Comparison of ENCODE assay signal across 8 cellular contexts in genomic region chr11:112280268-112281126, GRCh38. TPM values are rescaled to one million over a fixed set of nuclear protein-coding genes. Genes with fewer than 3 reads are reported as not detected.
DNase-seq lines count a peak whose midpoint lies in the region; ATAC-seq and TF ChIP-seq lines count a peak whose summit lies in the region.

No MANE protein-coding gene starts in this region.

- peak overlapping the region; percentile 76 for H3K27ac Mint-ChIP-seq in activated CD4-positive, alpha-beta T cell treated with anti-CD3 and anti-CD28 coated beads for 36 hours

- peaks cover 14% of the 10 kb centered on the region for H3K4me1 Mint-ChIP-seq in activated CD4-positive, alpha-beta T cell treated with anti-CD3 and anti-CD28 coated beads for 36 hours

- H3K4me3 ChIP-seq in colonic mucosa, result peak overlapping the region; percentile 40

- H3K4me1 ChIP-seq in colonic mucosa, result peaks cover 4% of the 10 kb centered on the region

- peak; percentile 34 for TF ChIP-seq CTCF in colonic mucosa (IDR thresholded peaks at IDR 0.05)

- peak overlapping the region; percentile 38 to 52 for H3K9ac ChIP-seq in colonic mucosa (ENCODE audit: low read depth in 2 of 2, low read length in 2 of 2)

- no peaks in the 10 kb centered on the region for H3K9me3 ChIP-seq in colonic mucosa

- CTCF ChIA-PET in activated CD4-positive, alpha-beta T cell treated with anti-CD3 and anti-CD28 coated beads for 36 hours (lab: Charles Lee), result interaction anchor here (0.6 to 10.3 kb wide), 52 partner anchors 8 to 996 kb away, joined by 3 to 191 read pairs (median 4); partner anchors contain the start of genes ALG9 and BCO2

- H3K27ac ChIP-seq in colonic mucosa, result no peak overlapping the region

- ATAC-seq in GM18505 (IDR thresholded peaks at IDR 0.05; ENCODE audit: unreplicated experiment), result peak; percentile 72
- peak; percentile 87 for ATAC-seq in HG03159 (IDR thresholded peaks at IDR 0.05; ENCODE audit: unreplicated experiment)
- ATAC-seq in activated CD4-positive, alpha-beta T cell treated with anti-CD3 and anti-CD28 coated beads for 36 hours, result peak; percentile 92
- peak; percentile 96 for ATAC-seq in left lobe of liver

- no peaks in the 10 kb centered on the region for H3K27me3 ChIP-seq in colonic mucosa

- H3K9me3 Mint-ChIP-seq in activated CD4-positive, alpha-beta T cell treated with anti-CD3 and anti-CD28 coated beads for 36 hours (ENCODE audit: low read depth), result no peaks in the 10 kb centered on the region

- TF ChIP-seq POLR2A in GM18505 (IDR thresholded peaks at IDR 0.05; ENCODE audit: borderline replicate concordance, extremely low read depth, insufficient read depth, insufficient read length), result no peak

- no peaks in the 10 kb centered on the region for H3K27me3 Mint-ChIP-seq in activated CD4-positive, alpha-beta T cell treated with anti-CD3 and anti-CD28 coated beads for 36 hours

- H3K4me3 Mint-ChIP-seq in activated CD4-positive, alpha-beta T cell treated with anti-CD3 and anti-CD28 coated beads for 36 hours, result peak overlapping the region; percentile 82

- no peaks in the 10 kb centered on the region for H3K36me3 Mint-ChIP-seq in activated CD4-positive, alpha-beta T cell treated with anti-CD3 and anti-CD28 coated beads for 36 hours (ENCODE audit: low read depth)

- DNase-seq in A172 (ENCODE audit: low spot score), result peak; percentile 59
- peak; percentile 74 for DNase-seq in NCI-H446 treated with DMSO at 0.1 percent for 48 hours (lab: John Stamatoyannopoulos, UW)
- DNase-seq in activated CD4-positive, alpha-beta T cell treated with anti-CD3 and anti-CD28 coated beads for 36 hours, result peak; percentile 77
- peak; percentile 77 for DNase-seq in colonic mucosa
- DNase-seq in left lobe of liver (ENCODE audit: low spot score), result peak; percentile 69
- DNase-seq in stimulated activated CD4-positive, alpha-beta T cell treated with anti-CD3 and anti-CD28 coated beads, Interleukin-2, amount 100 ng/mL, for 48 hours, result peak; percentile 55 to 59

- H3K36me3 ChIP-seq in colonic mucosa, result no peaks in the 10 kb centered on the region

- intact Hi-C loops in activated CD4-positive, alpha-beta T cell treated with anti-CD3 and anti-CD28 coated beads for 36 hours (cut with DNase I, micrococcal nuclease), result loop anchor here (1.0 to 10.0 kb wide), 8 partner anchors 61 to 1494 kb away; partner anchors contain the start of genes CFAP68 (in 1 of the 2), CLDN25 (in 1 of the 2), FDXACB1 (in 1 of the 2) and SDHD (in 1 of the 2)
- intact Hi-C loops in colonic mucosa (cut with DNase I), result loop anchor here (2.0 kb wide), 1 partner anchor 60 kb away; no protein-coding TSS in a partner anchor

- POLR2A ChIA-PET in activated CD4-positive, alpha-beta T cell treated with anti-CD3 and anti-CD28 coated beads for 36 hours (lab: Charles Lee), result interaction anchor here (0.6 to 0.8 kb wide), 3 partner anchors 54 to 1291 kb away, joined by 3 to 4 read pairs (median 3); partner anchors contain the start of gene PTS

RNA-seq across cellular contexts. Expression of gene PLET1, which starts 19.8 kb away (rescaled TPM):
- not detected in 2 replicates for total RNA-seq in A172 (2014; rRNA removed; shearing (Covaris generic))
- total RNA-seq in activated CD4-positive, alpha-beta T cell treated with anti-CD3 and anti-CD28 coated beads for 36 hours, result not detected
- total RNA-seq in colonic mucosa, result not detected
- not detected for total RNA-seq in left lobe of liver

RNA-seq across cellular contexts. Expression of gene PTS, which starts 54.3 kb away (rescaled TPM):
- 33.0 and 51.8 TPM in 2 replicates for total RNA-seq in A172 (2014; rRNA removed; shearing (Covaris generic))
- total RNA-seq in activated CD4-positive, alpha-beta T cell treated with anti-CD3 and anti-CD28 coated beads for 36 hours, result 10 to 100 TPM; 17.4 to 23.8 TPM
- total RNA-seq in colonic mucosa (10 to 100 TPM; 33.3 to 34.6 TPM), left lobe of liver (41.1 TPM)
